Comparison of ENCODE assay signal across 23 cellular contexts in the genomic region with DNA sequence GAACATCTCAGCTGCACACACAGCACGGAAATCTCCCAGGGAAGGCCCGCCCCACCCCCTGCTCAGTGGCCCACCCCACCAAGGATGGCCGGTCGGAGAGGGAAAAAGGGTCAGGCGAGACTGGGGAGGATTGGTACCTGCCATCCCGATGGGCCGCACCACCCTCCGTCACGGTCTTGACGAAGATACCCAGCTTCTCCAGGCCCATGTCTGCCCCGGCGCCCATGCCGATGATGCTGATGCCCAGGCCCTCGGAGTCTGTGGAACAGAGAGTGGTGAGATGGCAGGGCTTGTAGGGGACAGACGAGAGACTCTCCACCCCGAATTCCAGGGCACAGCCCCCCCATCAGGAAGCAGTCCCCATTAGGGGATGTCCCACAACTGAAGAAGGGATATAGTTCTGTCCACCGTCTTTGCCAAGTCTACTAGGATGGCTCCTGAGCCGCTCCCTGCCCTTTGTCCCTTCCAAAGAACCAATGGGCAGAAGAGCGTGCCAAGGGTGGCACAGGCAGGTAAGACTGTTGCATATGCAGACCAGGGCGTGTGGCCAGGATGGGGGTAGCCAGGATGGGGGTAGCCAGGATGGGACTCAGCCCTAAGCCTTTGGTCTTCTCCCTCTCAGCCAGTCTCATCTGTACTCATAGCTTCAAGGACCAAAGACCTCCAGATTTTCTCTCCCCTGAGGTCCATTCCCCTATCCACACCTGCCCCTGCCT. TPM values are rescaled to one million over a fixed set of nuclear protein-coding genes. Genes with fewer than 3 reads are reported as not detected.
DNase-seq lines count a peak whose midpoint lies in the region; ATAC-seq and TF ChIP-seq lines count a peak whose summit lies in the region.
"Had no signal": no experiment of that assay in that cellular context is flagged by ENCODE, and none has a peak within 500 bp of the region (broad histone marks: within the 10 kb centered on the region; RNA-seq: fewer than 3 reads in every experiment).

No MANE protein-coding gene starts in this region.

- POLR2A ChIA-PET in PC-9 (lab: Charles Lee; ENCODE audit: unreplicated experiment) = no interaction called here
- POLR2A ChIA-PET in OCI-LY7 (lab: Charles Lee) = interaction anchor here (0.6 kb wide), 1 partner anchor 51 kb away, joined by 3 read pairs; no protein-coding TSS in a partner anchor

- H3K27me3 Mint-ChIP-seq in activated CD8-positive, alpha-beta memory T cell treated with anti-CD3 and anti-CD28 coated beads, Interleukin-2, amount 10 ng/mL, durations not matched to agents 7 days and 5 days = no peaks in the 10 kb centered on the region
- no peaks in the 10 kb centered on the region for H3K27me3 Mint-ChIP-seq in activated naive CD8-positive, alpha-beta T cell treated with anti-CD3 and anti-CD28 coated beads, Interleukin-2, amount 50 U/mL, for 24 hours
- no peaks in the 10 kb centered on the region for H3K27me3 Mint-ChIP-seq in natural killer cell treated with Interleukin-12 subunit alpha and Interleukin-12 subunit beta and Interleukin-15 and Interleukin-18, amount 100 ng/mL, for 72 hours

- peaks cover 70% of the 10 kb centered on the region for H3K4me1 Mint-ChIP-seq in activated CD8-positive, alpha-beta memory T cell treated with anti-CD3 and anti-CD28 coated beads, Interleukin-2, amount 10 ng/mL, durations not matched to agents 7 days and 5 days
- peaks cover 74% of the 10 kb centered on the region for H3K4me1 Mint-ChIP-seq in activated naive CD8-positive, alpha-beta T cell treated with anti-CD3 and anti-CD28 coated beads, Interleukin-2, amount 50 U/mL, for 24 hours
- H3K4me1 Mint-ChIP-seq in natural killer cell treated with Interleukin-12 subunit alpha and Interleukin-12 subunit beta and Interleukin-15 and Interleukin-18, amount 100 ng/mL, for 72 hours (ENCODE audit: low read depth in 2 of 2) = peaks cover 78 to 82% of the 10 kb centered on the region in 2 donors

- peaks cover 48% of the 10 kb centered on the region for H3K4me1 ChIP-seq in PC-9 (replicated peaks; ENCODE audit: insufficient read depth)
- H3K4me1 ChIP-seq in OCI-LY7 (ENCODE audit: insufficient read depth, low read length, poor library complexity, severe bottlenecking) = peaks cover 48% of the 10 kb centered on the region

- H3K27me3 ChIP-seq in PC-9 (ENCODE audit: insufficient read depth, low read depth) = no peaks in the 10 kb centered on the region
- H3K27me3 ChIP-seq: gastrocnemius medialis, MG63 had no signal

- H2AFZ ChIP-seq in PC-9 = no peak overlapping the region
- H2AFZ ChIP-seq in OCI-LY7 (ENCODE audit: low read length) = no peak overlapping the region
- H2AFZ ChIP-seq: GM23248 had no signal

- no TSS peak for BruUV-seq in PC-9 (replicated peaks; lab: Mats Ljungman, UMichigan)
- no TSS peak for BruUV-seq in OCI-LY7 (replicated peaks; lab: Mats Ljungman, UMichigan)

- H3K79me2 ChIP-seq in PC-9 (ENCODE audit: low read depth) = peaks cover 37% of the 10 kb centered on the region
- H3K79me2 ChIP-seq in OCI-LY7 (ENCODE audit: insufficient read depth, low read depth, low read length) = peaks cover 37% of the 10 kb centered on the region

- H3F3A ChIP-seq in PC-9 (ENCODE audit: insufficient read depth, low read depth) = peaks cover 25% of the 10 kb centered on the region

- no peak for ATAC-seq in activated CD8-positive, alpha-beta memory T cell treated with anti-CD3 and anti-CD28 coated beads, Interleukin-2, amount 10 ng/mL, durations not matched to agents 7 days and 5 days
- ATAC-seq in activated naive CD8-positive, alpha-beta T cell treated with anti-CD3 and anti-CD28 coated beads, Interleukin-2, amount 50 U/mL, for 24 hours = no peak
- no peak for ATAC-seq in natural killer cell treated with Interleukin-12 subunit alpha and Interleukin-12 subunit beta and Interleukin-15 and Interleukin-18, amount 100 ng/mL, for 72 hours
- ATAC-seq in HG03565 (IDR thresholded peaks at IDR 0.05; ENCODE audit: unreplicated experiment) = no peak
- ATAC-seq: esophagus mucosa, gastrocnemius medialis had no signal

- H3K36me3 ChIP-seq in PC-9 (ENCODE audit: low read depth) (peaks cover 40% of the 10 kb centered on the region), OCI-LY7 (ENCODE audit: insufficient read depth, low read length) (peaks cover 96% of the 10 kb centered on the region)

- H4K20me1 ChIP-seq in PC-9 (ENCODE audit: insufficient read depth) (peaks cover 65% of the 10 kb centered on the region), OCI-LY7 (ENCODE audit: insufficient read depth, low read length) (peaks cover 22% of the 10 kb centered on the region)

- no peaks in the 10 kb centered on the region for H3K9me3 Mint-ChIP-seq in activated CD8-positive, alpha-beta memory T cell treated with anti-CD3 and anti-CD28 coated beads, Interleukin-2, amount 10 ng/mL, durations not matched to agents 7 days and 5 days (ENCODE audit: low read depth)
- H3K9me3 Mint-ChIP-seq in activated naive CD8-positive, alpha-beta T cell treated with anti-CD3 and anti-CD28 coated beads, Interleukin-2, amount 50 U/mL, for 24 hours = no peaks in the 10 kb centered on the region
- H3K9me3 Mint-ChIP-seq in natural killer cell treated with Interleukin-12 subunit alpha and Interleukin-12 subunit beta and Interleukin-15 and Interleukin-18, amount 100 ng/mL, for 72 hours = no peaks in the 10 kb centered on the region

- H3K9me3 ChIP-seq in PC-9 (ENCODE audit: insufficient read depth, low read depth) (no peaks in the 10 kb centered on the region), OCI-LY7 (ENCODE audit: low read length) (no peaks in the 10 kb centered on the region)
- H3K9me3 ChIP-seq: gastrocnemius medialis, MG63 had no signal

- H3K36me3 Mint-ChIP-seq in activated CD8-positive, alpha-beta memory T cell treated with anti-CD3 and anti-CD28 coated beads, Interleukin-2, amount 10 ng/mL, durations not matched to agents 7 days and 5 days = peaks cover 61% of the 10 kb centered on the region
- peaks cover 53% of the 10 kb centered on the region for H3K36me3 Mint-ChIP-seq in activated naive CD8-positive, alpha-beta T cell treated with anti-CD3 and anti-CD28 coated beads, Interleukin-2, amount 50 U/mL, for 24 hours (ENCODE audit: low read depth)
- peaks cover 24% of the 10 kb centered on the region for H3K36me3 Mint-ChIP-seq in natural killer cell treated with Interleukin-12 subunit alpha and Interleukin-12 subunit beta and Interleukin-15 and Interleukin-18, amount 100 ng/mL, for 72 hours

- H3K4me3 ChIP-seq in PC-9 = no peak overlapping the region
- H3K4me3 ChIP-seq in OCI-LY7 (ENCODE audit: low read depth, low read length, poor library complexity, severe bottlenecking) = no peak overlapping the region
- H3K4me3 ChIP-seq: gastrocnemius medialis, GM23248, MG63 had no signal

- no peak for DNase-seq in activated CD8-positive, alpha-beta memory T cell treated with anti-CD3 and anti-CD28 coated beads, Interleukin-2, amount 10 ng/mL, durations not matched to agents 7 days and 5 days
- DNase-seq in activated CD8-positive, alpha-beta memory T cell treated with anti-CD3 and anti-CD28 coated beads, Interleukin-2, amount 50 U/mL, for 4 hours = no peak
- DNase-seq in PC-9 = no peak
- DNase-seq in activated naive CD8-positive, alpha-beta T cell treated with anti-CD3 and anti-CD28 coated beads, Interleukin-2, amount 50 U/mL, for 24 hours = no peak
- DNase-seq in natural killer cell treated with Interleukin-12 subunit alpha and Interleukin-12 subunit beta and Interleukin-15 and Interleukin-18, amount 100 ng/mL, for 72 hours (ENCODE audit: low spot score) = no peak
- DNase-seq in NK-92 (lab: John Stamatoyannopoulos, UW; ENCODE audit: unreplicated experiment) = no peak
- no peak for DNase-seq in OCI-LY7 (ENCODE audit: low spot score)
- DNase-seq: activated gamma-delta T cell; aorta; effector CD4-positive, alpha-beta T cell; gastrocnemius medialis; GM23248; mammary epithelial cell; MG63; NCI-H1417 treated with DMSO at 0.1 percent for 48 hours; Right ventricle myocardium superior had no signal

- TF ChIP-seq CTCF in PC-9 (conservative IDR thresholded peaks at IDR 0.05) (no peak), OCI-LY7 (conservative IDR thresholded peaks at IDR 0.05; ENCODE audit: low read length) (no peak)

- H3K4me3 Mint-ChIP-seq in activated CD8-positive, alpha-beta memory T cell treated with anti-CD3 and anti-CD28 coated beads, Interleukin-2, amount 10 ng/mL, durations not matched to agents 7 days and 5 days = no peak overlapping the region
- H3K4me3 Mint-ChIP-seq in activated naive CD8-positive, alpha-beta T cell treated with anti-CD3 and anti-CD28 coated beads, Interleukin-2, amount 50 U/mL, for 24 hours = no peak overlapping the region
- peak overlapping the region; percentile 27 for H3K4me3 Mint-ChIP-seq in natural killer cell treated with Interleukin-12 subunit alpha and Interleukin-12 subunit beta and Interleukin-15 and Interleukin-18, amount 100 ng/mL, for 72 hours

- intact Hi-C loops in PC-9 (cut with micrococcal nuclease; ENCODE audit: unreplicated experiment) = loop anchor here (2.0 kb wide), 1 partner anchor 49 kb away; a partner anchor contains a TSS
- intact Hi-C loops in OCI-LY7 (cut with micrococcal nuclease; ENCODE audit: unreplicated experiment) = no loop called here

- H3K9me2 ChIP-seq in PC-9 (ENCODE audit: insufficient read depth) = no peaks in the 10 kb centered on the region
- no peaks in the 10 kb centered on the region for H3K9me2 ChIP-seq in OCI-LY7 (ENCODE audit: insufficient read depth, low read length)

- CTCF ChIA-PET in activated CD8-positive, alpha-beta memory T cell treated with anti-CD3 and anti-CD28 coated beads, Interleukin-2, amount 10 ng/mL, durations not matched to agents 7 days and 5 days (lab: Charles Lee) = interaction anchor here (5.5 kb wide), 1 partner anchor 18 kb away, joined by 66 read pairs; no protein-coding TSS in a partner anchor
- CTCF ChIA-PET in PC-9 (lab: Charles Lee) (no interaction called here), OCI-LY7 (lab: Charles Lee; ENCODE audit: unreplicated experiment) (interaction anchor here (0.5 to 0.6 kb wide), 2 partner anchors 8 to 13 kb away, joined by 4 to 11 read pairs; no protein-coding TSS in a partner anchor)

- H3K4me2 ChIP-seq in PC-9 (peak overlapping the region; percentile 95; the same call in 1 of the 2 replicates), OCI-LY7 (ENCODE audit: low read length) (no peak overlapping the region)

- no peak overlapping the region for H3K27ac ChIP-seq in PC-9
- no peak overlapping the region for H3K27ac ChIP-seq in OCI-LY7 (ENCODE audit: low read depth, low read length, poor library complexity, severe bottlenecking)
- H3K27ac ChIP-seq: C4-2B, GM23248, HL-60, VCaP had no signal

- peak overlapping the region; percentile 47 for H3K27ac Mint-ChIP-seq in activated CD8-positive, alpha-beta memory T cell treated with anti-CD3 and anti-CD28 coated beads, Interleukin-2, amount 10 ng/mL, durations not matched to agents 7 days and 5 days
- H3K27ac Mint-ChIP-seq in activated naive CD8-positive, alpha-beta T cell treated with anti-CD3 and anti-CD28 coated beads, Interleukin-2, amount 50 U/mL, for 24 hours = peak overlapping the region; percentile 43
- H3K27ac Mint-ChIP-seq in natural killer cell treated with Interleukin-12 subunit alpha and Interleukin-12 subunit beta and Interleukin-15 and Interleukin-18, amount 100 ng/mL, for 72 hours = peak overlapping the region; percentile 69 to 86

RNA-seq across cellular contexts. Expression of a gene that starts 6.9 kb away (rescaled TPM):
- 100 to 1,000 TPM; 108 to 121 TPM for total RNA-seq in activated CD8-positive, alpha-beta memory T cell treated with anti-CD3 and anti-CD28 coated beads, Interleukin-2, amount 10 ng/mL, durations not matched to agents 7 days and 5 days
- total RNA-seq in PC-9 (2021) (34.0 and 35.8 TPM in 2 replicates), OCI-LY7 (2022) (73.9 and 87.0 TPM in 2 replicates)
- 100 to 1,000 TPM in 1 of 2 donors, 10 to 100 TPM in 1; 96.0 to 110 TPM for total RNA-seq in natural killer cell treated with Interleukin-12 subunit alpha and Interleukin-12 subunit beta and Interleukin-15 and Interleukin-18, amount 100 ng/mL, for 72 hours
- total RNA-seq in OCI-LY7 (2014; rRNA removed; shearing (Covaris generic)) = 45.3 and 73.2 TPM in 2 replicates

RNA-seq across cellular contexts. Expression of a gene that starts 13.7 kb away (rescaled TPM):
- total RNA-seq in activated CD8-positive, alpha-beta memory T cell treated with anti-CD3 and anti-CD28 coated beads, Interleukin-2, amount 10 ng/mL, durations not matched to agents 7 days and 5 days = 1 to 10 TPM in 1 of 2 experiments, under 1 TPM in 1; 0.35 to 1.1 TPM
- total RNA-seq in PC-9 (2021) (0.17 and 0.73 TPM in 2 replicates), OCI-LY7 (2022) (0.13 and 0.59 TPM in 2 replicates)
- 1 to 10 TPM; 2.6 to 5.0 TPM for total RNA-seq in natural killer cell treated with Interleukin-12 subunit alpha and Interleukin-12 subunit beta and Interleukin-15 and Interleukin-18, amount 100 ng/mL, for 72 hours
- total RNA-seq in OCI-LY7 (2014; rRNA removed; shearing (Covaris generic)) = not detected in 2 replicates

RNA-seq across cellular contexts. Expression of a gene that starts 22.2 kb away (rescaled TPM):
- under 1 TPM in 1 of 2 experiments, not detected in 1; 0.23 TPM for total RNA-seq in activated CD8-positive, alpha-beta memory T cell treated with anti-CD3 and anti-CD28 coated beads, Interleukin-2, amount 10 ng/mL, durations not matched to agents 7 days and 5 days
- total RNA-seq in PC-9 (2021) = not detected in 2 replicates
- under 1 TPM in 1 of 2 donors, not detected in 1; 0.42 TPM for total RNA-seq in natural killer cell treated with Interleukin-12 subunit alpha and Interleukin-12 subunit beta and Interleukin-15 and Interleukin-18, amount 100 ng/mL, for 72 hours
- total RNA-seq in OCI-LY7 (2014; rRNA removed; shearing (Covaris generic)) = 0.57 TPM in 1 of 2 replicates, not detected in the other
- total RNA-seq in OCI-LY7 (2022) = 1.1 TPM in 1 of 2 replicates, not detected in the other
- total RNA-seq: cerebellum, GM23248, kidney epithelial cell, mammary epithelial cell had no signal

RNA-seq across cellular contexts. Expression of a gene that starts 48.5 kb away (rescaled TPM):
- total RNA-seq in activated CD8-positive, alpha-beta memory T cell treated with anti-CD3 and anti-CD28 coated beads, Interleukin-2, amount 10 ng/mL, durations not matched to agents 7 days and 5 days = 10 to 100 TPM; 13.6 to 20.9 TPM
- total RNA-seq in PC-9 (2021) (38.6 and 58.7 TPM in 2 replicates), OCI-LY7 (2022) (27.7 and 30.1 TPM in 2 replicates)
- 10 to 100 TPM; 11.8 to 13.7 TPM for total RNA-seq in natural killer cell treated with Interleukin-12 subunit alpha and Interleukin-12 subunit beta and Interleukin-15 and Interleukin-18, amount 100 ng/mL, for 72 hours
- total RNA-seq in OCI-LY7 (2014; rRNA removed; shearing (Covaris generic)) = 10.4 and 21.8 TPM in 2 replicates

RNA-seq across cellular contexts. Expression of a gene that starts 57.8 kb away (rescaled TPM):
- 1 to 10 TPM in 1 of 2 experiments, under 1 TPM in 1; 0.67 to 1.6 TPM for total RNA-seq in activated CD8-positive, alpha-beta memory T cell treated with anti-CD3 and anti-CD28 coated beads, Interleukin-2, amount 10 ng/mL, durations not matched to agents 7 days and 5 days
- total RNA-seq in PC-9 (2021) (20.7 and 29.5 TPM in 2 replicates), OCI-LY7 (2022) (not detected in 2 replicates)
- total RNA-seq in natural killer cell treated with Interleukin-12 subunit alpha and Interleukin-12 subunit beta and Interleukin-15 and Interleukin-18, amount 100 ng/mL, for 72 hours = 1 to 10 TPM in 1 of 2 donors, not detected in 1; 1.7 TPM
- total RNA-seq in OCI-LY7 (2014; rRNA removed; shearing (Covaris generic)) = not detected in 2 replicates
